In genomic region chr3:52056968-52057805, GRCh38 we compare ENCODE assay signal across 8 cellular contexts. TPM values are rescaled to one million over a fixed set of nuclear protein-coding genes. Genes with fewer than 3 reads are reported as not detected.
A peak's percentile ranks its signal among the peaks of the same experiment; 100 is the strongest.
DNase-seq lines count a peak whose midpoint lies in the region; ATAC-seq and TF ChIP-seq lines count a peak whose summit lies in the region.

No MANE protein-coding gene starts in this region.

- no peak for TF ChIP-seq CTCF in left ventricle myocardium inferior (IDR thresholded peaks at IDR 0.05; ENCODE audit: borderline replicate concordance)
- no peak for TF ChIP-seq CTCF in upper lobe of right lung (IDR thresholded peaks at IDR 0.05)

- intact Hi-C loops in left ventricle myocardium inferior (cut with micrococcal nuclease) = loop anchor here (10.0 kb wide), 2 partner anchors 48 to 52 kb away; no protein-coding TSS in a partner anchor
- intact Hi-C loops in posterior vena cava (cut with DNase I) = loop anchor here (5.0 to 10.0 kb wide), 3 partner anchors 50 to 1722 kb away; no protein-coding TSS in a partner anchor
- intact Hi-C loops in upper lobe of right lung (cut with DNase I) = loop anchor here (10.0 kb wide), 1 partner anchor 88 kb away; no protein-coding TSS in a partner anchor

- H3K27me3 ChIP-seq in left ventricle myocardium inferior (ENCODE audit: low read depth) (no peaks in the 10 kb centered on the region), upper lobe of right lung (no peaks in the 10 kb centered on the region)

- peaks cover 33% of the 10 kb centered on the region for H3K4me1 Mint-ChIP-seq in T-helper 17 cell

- peak overlapping the region; percentile 94 for H3K27ac Mint-ChIP-seq in T-helper 17 cell

- DNase-seq in NCI-H1694 treated with DMSO at 0.1 percent for 48 hours (lab: John Stamatoyannopoulos, UW) (peak; percentile 84), T-helper 17 cell (peak; percentile 97 to 100 (median 99)), left ventricle myocardium inferior (peak; percentile 99), posterior vena cava (ENCODE audit: low spot score) (peak; percentile 100), upper lobe of right lung (peak; percentile 100)

- H3K36me3 Mint-ChIP-seq in T-helper 17 cell (ENCODE audit: low read depth) = peaks cover 2% of the 10 kb centered on the region

- ATAC-seq in GM18499 (IDR thresholded peaks at IDR 0.05; ENCODE audit: insufficient read depth, unreplicated experiment) (peak; percentile 68), HG02938 (IDR thresholded peaks at IDR 0.05; ENCODE audit: unreplicated experiment) (peak; percentile 73), T-helper 17 cell (peak; percentile 89), upper lobe of right lung (peak; percentile 91)

- H3K4me1 ChIP-seq in left ventricle myocardium inferior = peaks cover 58% of the 10 kb centered on the region
- H3K4me1 ChIP-seq in upper lobe of right lung = peaks cover 28% of the 10 kb centered on the region

- H3K4me3 ChIP-seq in left ventricle myocardium inferior (peak overlapping the region; percentile 80), upper lobe of right lung (peak overlapping the region; percentile 56)

- peak overlapping the region; percentile 93 for H3K4me3 Mint-ChIP-seq in T-helper 17 cell

- H3K27me3 Mint-ChIP-seq in T-helper 17 cell = no peaks in the 10 kb centered on the region

- H3K9me3 ChIP-seq in T-helper 17 cell (ENCODE audit: control insufficient read depth, low read length, poor library complexity, severe bottlenecking) (no peaks in the 10 kb centered on the region), left ventricle myocardium inferior (replicated peaks) (no peaks in the 10 kb centered on the region), upper lobe of right lung (no peaks in the 10 kb centered on the region)

- H3K36me3 ChIP-seq in left ventricle myocardium inferior = peaks cover 17% of the 10 kb centered on the region
- peaks cover 7% of the 10 kb centered on the region for H3K36me3 ChIP-seq in upper lobe of right lung

- H3K27ac ChIP-seq in angular gyrus (ENCODE audit: low read depth, low read length) (peak overlapping the region; percentile 85), left ventricle myocardium inferior (replicated peaks) (peak overlapping the region; percentile 95), upper lobe of right lung (peak overlapping the region; percentile 83)

RNA-seq across cellular contexts. Expression of gene DUSP7, which starts 0.8 kb away (rescaled TPM):
- total RNA-seq in T-helper 17 cell = 10 to 100 TPM; 15.8 to 18.6 TPM
- 23.1 TPM for total RNA-seq in left ventricle myocardium inferior
- 10 to 100 TPM; 29.9 to 36.4 TPM for total RNA-seq in posterior vena cava
- 40.7 TPM for total RNA-seq in upper lobe of right lung

Comparison
In these comparisons a context has a peak if more than half of its experiments do, and no peak if none do; other contexts are left out.
1. Peak in every context shown above with its lines: DNase-seq, ATAC-seq, H3K4me3 ChIP-seq and H3K27ac ChIP-seq.